In the genomic region with DNA sequence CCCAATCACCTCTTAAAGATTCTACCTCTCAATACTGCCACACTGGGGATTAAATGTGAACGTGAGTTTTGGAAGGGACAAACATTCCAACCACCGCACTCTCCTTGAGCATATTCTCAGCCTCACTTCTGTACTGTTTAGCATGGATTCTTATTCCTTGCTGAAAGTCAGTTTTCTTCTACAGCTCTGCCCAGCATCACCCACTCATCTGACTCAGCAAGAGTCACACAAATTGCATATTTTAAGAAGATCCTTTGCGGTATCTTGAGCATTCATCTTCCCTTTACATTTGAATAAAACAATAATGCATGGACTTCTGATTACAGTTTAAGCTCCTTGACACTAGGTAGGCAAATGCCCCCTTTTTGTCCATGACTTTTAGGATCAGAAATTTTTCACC, we compare ENCODE assay signal across 10 cellular contexts.
DNase-seq lines count a peak whose midpoint lies in the region; ATAC-seq and TF ChIP-seq lines count a peak whose summit lies in the region.
"Had no signal": no experiment of that assay in that cellular context is flagged by ENCODE, and none has a peak within 500 bp of the region (broad histone marks: within the 10 kb centered on the region; RNA-seq: fewer than 3 reads in every experiment).

No MANE protein-coding gene starts in this region.

- H3K9me3 Mint-ChIP-seq in activated CD4-positive, alpha-beta T cell treated with anti-CD3 and anti-CD28 coated beads for 36 hours (ENCODE audit: low read depth), result no peaks in the 10 kb centered on the region
- no peaks in the 10 kb centered on the region for H3K9me3 Mint-ChIP-seq in WTC11
- no peaks in the 10 kb centered on the region for H3K9me3 Mint-ChIP-seq in stimulated activated naive CD8-positive, alpha-beta T cell treated with anti-CD3 and anti-CD28 coated beads, Interleukin-15, Interleukin-2, amounts not matched to agents 100 ng/mL and 50 ng/mL, for 24 hours

- no peaks in the 10 kb centered on the region for H3K9me3 ChIP-seq in colonic mucosa

- no peaks in the 10 kb centered on the region for H3K4me1 ChIP-seq in colonic mucosa

- H3K27me3 ChIP-seq in colonic mucosa, result no peaks in the 10 kb centered on the region

- ATAC-seq in activated CD4-positive, alpha-beta T cell treated with anti-CD3 and anti-CD28 coated beads for 36 hours, result peak; percentile 20
- ATAC-seq in WTC11 (no peak), HG02759 (IDR thresholded peaks at IDR 0.05; ENCODE audit: unreplicated experiment) (no peak)

- POLR2A ChIA-PET in activated CD4-positive, alpha-beta T cell treated with anti-CD3 and anti-CD28 coated beads for 36 hours (lab: Charles Lee), result interaction anchor here (0.6 kb wide), 1 partner anchor 283 kb away, joined by 5 read pairs; no protein-coding TSS in a partner anchor
- POLR2A ChIA-PET in WTC11 (lab: Charles Lee), result no interaction called here

- TF ChIP-seq CTCF in WTC11 (IDR thresholded peaks at IDR 0.05) (no peak), fibroblast of villous mesenchyme (IDR thresholded peaks at IDR 0.05; ENCODE audit: insufficient read depth, low read depth, low read length) (no peak), colonic mucosa (IDR thresholded peaks at IDR 0.05) (no peak)

- intact Hi-C loops in activated CD4-positive, alpha-beta T cell treated with anti-CD3 and anti-CD28 coated beads for 36 hours (cut with DNase I, micrococcal nuclease), result no loop called here
- intact Hi-C loops in colonic mucosa (cut with DNase I), result loop anchor here (10.0 kb wide), 1 partner anchor 349 kb away; no protein-coding TSS in a partner anchor

- H3K27ac ChIP-seq in colonic mucosa, result no peak overlapping the region

- CTCF ChIA-PET in activated CD4-positive, alpha-beta T cell treated with anti-CD3 and anti-CD28 coated beads for 36 hours (lab: Charles Lee), result interaction anchor here (0.6 kb wide), 1 partner anchor 431 kb away, joined by 3 read pairs; no protein-coding TSS in a partner anchor
- CTCF ChIA-PET in WTC11 (lab: Charles Lee), result no interaction called here

- H3K27me3 Mint-ChIP-seq in activated CD4-positive, alpha-beta T cell treated with anti-CD3 and anti-CD28 coated beads for 36 hours, result no peaks in the 10 kb centered on the region
- H3K27me3 Mint-ChIP-seq in WTC11 (ENCODE audit: low read depth), result no peaks in the 10 kb centered on the region
- no peaks in the 10 kb centered on the region for H3K27me3 Mint-ChIP-seq in stimulated activated naive CD8-positive, alpha-beta T cell treated with anti-CD3 and anti-CD28 coated beads, Interleukin-15, Interleukin-2, amounts not matched to agents 100 ng/mL and 50 ng/mL, for 24 hours

- H3K4me1 Mint-ChIP-seq in activated CD4-positive, alpha-beta T cell treated with anti-CD3 and anti-CD28 coated beads for 36 hours, result peaks cover 52% of the 10 kb centered on the region
- H3K4me1 Mint-ChIP-seq in WTC11, result peaks cover 28% of the 10 kb centered on the region
- no peaks in the 10 kb centered on the region for H3K4me1 Mint-ChIP-seq in stimulated activated naive CD8-positive, alpha-beta T cell treated with anti-CD3 and anti-CD28 coated beads, Interleukin-15, Interleukin-2, amounts not matched to agents 100 ng/mL and 50 ng/mL, for 24 hours (ENCODE audit: low read depth)

- peak overlapping the region; percentile 75 for H3K27ac Mint-ChIP-seq in activated CD4-positive, alpha-beta T cell treated with anti-CD3 and anti-CD28 coated beads for 36 hours
- peak overlapping the region; percentile 84 for H3K27ac Mint-ChIP-seq in WTC11
- peak overlapping the region; percentile 73 for H3K27ac Mint-ChIP-seq in stimulated activated naive CD8-positive, alpha-beta T cell treated with anti-CD3 and anti-CD28 coated beads, Interleukin-15, Interleukin-2, amounts not matched to agents 100 ng/mL and 50 ng/mL, for 24 hours

- DNase-seq in activated CD4-positive, alpha-beta T cell treated with anti-CD3 and anti-CD28 coated beads for 36 hours, result no peak
- DNase-seq in activated CD4-positive, alpha-beta T cell treated with anti-CD3 and anti-CD28 coated beads for 48 hours, result no peak
- no peak for DNase-seq in WTC11 (ENCODE audit: low spot score)
- DNase-seq in fibroblast of villous mesenchyme (ENCODE audit: low read depth), result peak; percentile 44
- no peak for DNase-seq in NCI-H2081 (lab: John Stamatoyannopoulos, UW)
- no peak for DNase-seq in colonic mucosa
- DNase-seq: activated gamma-delta T cell treated with Interleukin-2 at 50 U/mL for 16 hours; effector memory CD4-positive, alpha-beta T cell had no signal

- H3K36me3 ChIP-seq in colonic mucosa, result no peaks in the 10 kb centered on the region

- H3K9ac ChIP-seq in colonic mucosa (ENCODE audit: low read depth in 2 of 2, low read length in 2 of 2), result no peak overlapping the region

- H3K4me3 ChIP-seq in fibroblast of villous mesenchyme (ENCODE audit: low read depth, low read length) (no peak overlapping the region), colonic mucosa (no peak overlapping the region)

- H3K4me3 Mint-ChIP-seq in activated CD4-positive, alpha-beta T cell treated with anti-CD3 and anti-CD28 coated beads for 36 hours, result no peak overlapping the region
- no peak overlapping the region for H3K4me3 Mint-ChIP-seq in WTC11
- no peak overlapping the region for H3K4me3 Mint-ChIP-seq in stimulated activated naive CD8-positive, alpha-beta T cell treated with anti-CD3 and anti-CD28 coated beads, Interleukin-15, Interleukin-2, amounts not matched to agents 100 ng/mL and 50 ng/mL, for 24 hours

- peaks cover 27% of the 10 kb centered on the region for H3K36me3 Mint-ChIP-seq in activated CD4-positive, alpha-beta T cell treated with anti-CD3 and anti-CD28 coated beads for 36 hours (ENCODE audit: low read depth)
- peaks cover 6% of the 10 kb centered on the region; the same call in 1 of the 2 replicates for H3K36me3 Mint-ChIP-seq in WTC11
- H3K36me3 Mint-ChIP-seq in stimulated activated naive CD8-positive, alpha-beta T cell treated with anti-CD3 and anti-CD28 coated beads, Interleukin-15, Interleukin-2, amounts not matched to agents 100 ng/mL and 50 ng/mL, for 24 hours (ENCODE audit: low read depth), result peaks cover 42% of the 10 kb centered on the region

TF ChIP-seq in WTC11, 78 proteins besides CTCF, POLR2A, EP300 and RAD21 (continues in another document):
- no peak for TF ChIP-seq TP53 (CRISPR knock-in tag; IDR thresholded peaks at IDR 0.05)
- TF ChIP-seq, protein P1, sequence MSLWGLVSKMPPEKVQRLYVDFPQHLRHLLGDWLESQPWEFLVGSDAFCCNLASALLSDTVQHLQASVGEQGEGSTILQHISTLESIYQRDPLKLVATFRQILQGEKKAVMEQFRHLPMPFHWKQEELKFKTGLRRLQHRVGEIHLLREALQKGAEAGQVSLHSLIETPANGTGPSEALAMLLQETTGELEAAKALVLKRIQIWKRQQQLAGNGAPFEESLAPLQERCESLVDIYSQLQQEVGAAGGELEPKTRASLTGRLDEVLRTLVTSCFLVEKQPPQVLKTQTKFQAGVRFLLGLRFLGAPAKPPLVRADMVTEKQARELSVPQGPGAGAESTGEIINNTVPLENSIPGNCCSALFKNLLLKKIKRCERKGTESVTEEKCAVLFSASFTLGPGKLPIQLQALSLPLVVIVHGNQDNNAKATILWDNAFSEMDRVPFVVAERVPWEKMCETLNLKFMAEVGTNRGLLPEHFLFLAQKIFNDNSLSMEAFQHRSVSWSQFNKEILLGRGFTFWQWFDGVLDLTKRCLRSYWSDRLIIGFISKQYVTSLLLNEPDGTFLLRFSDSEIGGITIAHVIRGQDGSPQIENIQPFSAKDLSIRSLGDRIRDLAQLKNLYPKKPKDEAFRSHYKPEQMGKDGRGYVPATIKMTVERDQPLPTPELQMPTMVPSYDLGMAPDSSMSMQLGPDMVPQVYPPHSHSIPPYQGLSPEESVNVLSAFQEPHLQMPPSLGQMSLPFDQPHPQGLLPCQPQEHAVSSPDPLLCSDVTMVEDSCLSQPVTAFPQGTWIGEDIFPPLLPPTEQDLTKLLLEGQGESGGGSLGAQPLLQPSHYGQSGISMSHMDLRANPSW (CRISPR knock-in tag; conservative IDR thresholded peaks at IDR 0.05; ENCODE audit: low read depth), result no peak
- TF ChIP-seq, protein P2, sequence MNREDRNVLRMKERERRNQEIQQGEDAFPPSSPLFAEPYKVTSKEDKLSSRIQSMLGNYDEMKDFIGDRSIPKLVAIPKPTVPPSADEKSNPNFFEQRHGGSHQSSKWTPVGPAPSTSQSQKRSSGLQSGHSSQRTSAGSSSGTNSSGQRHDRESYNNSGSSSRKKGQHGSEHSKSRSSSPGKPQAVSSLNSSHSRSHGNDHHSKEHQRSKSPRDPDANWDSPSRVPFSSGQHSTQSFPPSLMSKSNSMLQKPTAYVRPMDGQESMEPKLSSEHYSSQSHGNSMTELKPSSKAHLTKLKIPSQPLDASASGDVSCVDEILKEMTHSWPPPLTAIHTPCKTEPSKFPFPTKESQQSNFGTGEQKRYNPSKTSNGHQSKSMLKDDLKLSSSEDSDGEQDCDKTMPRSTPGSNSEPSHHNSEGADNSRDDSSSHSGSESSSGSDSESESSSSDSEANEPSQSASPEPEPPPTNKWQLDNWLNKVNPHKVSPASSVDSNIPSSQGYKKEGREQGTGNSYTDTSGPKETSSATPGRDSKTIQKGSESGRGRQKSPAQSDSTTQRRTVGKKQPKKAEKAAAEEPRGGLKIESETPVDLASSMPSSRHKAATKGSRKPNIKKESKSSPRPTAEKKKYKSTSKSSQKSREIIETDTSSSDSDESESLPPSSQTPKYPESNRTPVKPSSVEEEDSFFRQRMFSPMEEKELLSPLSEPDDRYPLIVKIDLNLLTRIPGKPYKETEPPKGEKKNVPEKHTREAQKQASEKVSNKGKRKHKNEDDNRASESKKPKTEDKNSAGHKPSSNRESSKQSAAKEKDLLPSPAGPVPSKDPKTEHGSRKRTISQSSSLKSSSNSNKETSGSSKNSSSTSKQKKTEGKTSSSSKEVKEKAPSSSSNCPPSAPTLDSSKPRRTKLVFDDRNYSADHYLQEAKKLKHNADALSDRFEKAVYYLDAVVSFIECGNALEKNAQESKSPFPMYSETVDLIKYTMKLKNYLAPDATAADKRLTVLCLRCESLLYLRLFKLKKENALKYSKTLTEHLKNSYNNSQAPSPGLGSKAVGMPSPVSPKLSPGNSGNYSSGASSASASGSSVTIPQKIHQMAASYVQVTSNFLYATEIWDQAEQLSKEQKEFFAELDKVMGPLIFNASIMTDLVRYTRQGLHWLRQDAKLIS (CRISPR knock-in tag; IDR thresholded peaks at IDR 0.05; ENCODE audit: borderline replicate concordance), result no peak
- TF ChIP-seq, protein P3, sequence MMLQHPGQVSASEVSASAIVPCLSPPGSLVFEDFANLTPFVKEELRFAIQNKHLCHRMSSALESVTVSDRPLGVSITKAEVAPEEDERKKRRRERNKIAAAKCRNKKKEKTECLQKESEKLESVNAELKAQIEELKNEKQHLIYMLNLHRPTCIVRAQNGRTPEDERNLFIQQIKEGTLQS (CRISPR knock-in tag; conservative IDR thresholded peaks at IDR 0.05), result no peak
- no peak for TF ChIP-seq IRF2 (CRISPR knock-in tag; IDR thresholded peaks at IDR 0.05; ENCODE audit: borderline replicate concordance, low read depth)
- TF ChIP-seq ATF1 (CRISPR knock-in tag; IDR thresholded peaks at IDR 0.05), result no peak
- TF ChIP-seq MXD4 (CRISPR knock-in tag; IDR thresholded peaks at IDR 0.05; ENCODE audit: borderline replicate concordance), result no peak
